In genomic region chr6:163147988-163148387, GRCh38 we compare ENCODE assay signal across 21 cellular contexts.
DNase-seq lines count a peak whose midpoint lies in the region; ATAC-seq and TF ChIP-seq lines count a peak whose summit lies in the region.
"Had no signal": no experiment of that assay in that cellular context is flagged by ENCODE, and none has a peak within 500 bp of the region (broad histone marks: within the 10 kb centered on the region; RNA-seq: fewer than 3 reads in every experiment).

No MANE protein-coding gene starts in this region.

- DNase-seq in NCI-H69 (lab: John Stamatoyannopoulos, UW) (peak; percentile 10), chondrocyte (ENCODE audit: low spot score) (no peak), neural progenitor cell (ENCODE audit: low spot score) (no peak), NCI-H187 treated with DMSO at 0.1 percent for 48 hours (lab: John Stamatoyannopoulos, UW) (no peak), G401 (ENCODE audit: low spot score) (no peak), Right ventricle myocardium superior (no peak)
- DNase-seq: activated CD8-positive, alpha-beta memory T cell treated with anti-CD3 and anti-CD28 coated beads, Interleukin-2, amount 50 U/mL, for 4 hours; activated naive CD4-positive, alpha-beta T cell treated with anti-CD3 and anti-CD28 coated beads for 36 hours; DMS53; HFFc6; KG1; NCI-H1694; NCI-H510A treated with DMSO at 0.1 percent for 48 hours; ovary; spleen; stimulated activated naive CD8-positive, alpha-beta T cell treated with anti-CD3 and anti-CD28 coated beads, Interleukin-15, Interleukin-2, amounts not matched to agents 100 U/mL and 50 U/mL, for 24 hours had no signal

- H3K9me3 Mint-ChIP-seq in chondrocyte (ENCODE audit: low read depth) (no peaks in the 10 kb centered on the region), neural progenitor cell (peaks cover 6% of the 10 kb centered on the region)
- H3K9me3 Mint-ChIP-seq: activated naive CD4-positive, alpha-beta T cell treated with anti-CD3 and anti-CD28 coated beads for 36 hours; mesothelial cell of epicardium; T-helper 1 cell treated with Interleukin-12 subunit alpha and Interleukin-12 subunit beta and Interleukin-4 antibody, amounts not matched to agents 30 μg/mL and 1 μg/mL, for 36 hours had no signal

- H3K36me3 ChIP-seq in neural progenitor cell, result no peaks in the 10 kb centered on the region
- H3K36me3 ChIP-seq: BLaER1, ovary, spleen had no signal

- no peak overlapping the region for H3K4me2 ChIP-seq in neural progenitor cell
- H3K4me2 ChIP-seq: BLaER1 had no signal

- no peaks in the 10 kb centered on the region for H3K27me3 Mint-ChIP-seq in chondrocyte (ENCODE audit: low read depth)
- H3K27me3 Mint-ChIP-seq in neural progenitor cell (ENCODE audit: insufficient read depth, low read depth), result no peaks in the 10 kb centered on the region

- H3K27ac Mint-ChIP-seq in chondrocyte (ENCODE audit: unreplicated experiment) (no peak overlapping the region), neural progenitor cell (no peak overlapping the region)
- H3K27ac Mint-ChIP-seq: activated naive CD4-positive, alpha-beta T cell treated with anti-CD3 and anti-CD28 coated beads for 36 hours; HFFc6; mesothelial cell of epicardium; T-helper 1 cell treated with Interleukin-12 subunit alpha and Interleukin-12 subunit beta and Interleukin-4 antibody, amounts not matched to agents 30 μg/mL and 1 μg/mL, for 36 hours had no signal

- H2AFZ ChIP-seq in neural progenitor cell (replicated peaks), result no peak overlapping the region

- H3F3A ChIP-seq in neural progenitor cell (ENCODE audit: low read depth), result no peaks in the 10 kb centered on the region

- intact Hi-C loops in Right ventricle myocardium superior (cut with DNase I), result no loop called here

- H3K4me3 ChIP-seq in neural progenitor cell, result no peak overlapping the region
- H3K4me3 ChIP-seq: BLaER1, ovary, spleen had no signal

- no peaks in the 10 kb centered on the region for H3K27me3 ChIP-seq in neural progenitor cell
- H3K27me3 ChIP-seq: BLaER1, ovary had no signal

- H3K4me1 Mint-ChIP-seq in chondrocyte (ENCODE audit: low read depth), result peaks cover 16% of the 10 kb centered on the region
- H3K4me1 Mint-ChIP-seq in neural progenitor cell, result peaks cover 10% of the 10 kb centered on the region
- H3K4me1 Mint-ChIP-seq: mesothelial cell of epicardium had no signal

- peaks cover 21% of the 10 kb centered on the region for H3K4me1 ChIP-seq in neural progenitor cell
- H3K4me1 ChIP-seq: BLaER1, spleen had no signal

- no peaks in the 10 kb centered on the region for H4K20me1 ChIP-seq in neural progenitor cell (ENCODE audit: low read depth)
- H4K20me1 ChIP-seq: BLaER1 had no signal

- H3K79me2 ChIP-seq in neural progenitor cell (ENCODE audit: low read depth), result no peaks in the 10 kb centered on the region

- TF ChIP-seq CTCF in chondrocyte (IDR thresholded peaks at IDR 0.05) (peak; percentile 68), neural progenitor cell (IDR thresholded peaks at IDR 0.05) (peak; percentile 35)

- no peak overlapping the region for H3K4me3 Mint-ChIP-seq in chondrocyte (ENCODE audit: unreplicated experiment)
- no peak overlapping the region for H3K4me3 Mint-ChIP-seq in neural progenitor cell
- H3K4me3 Mint-ChIP-seq: activated naive CD4-positive, alpha-beta T cell treated with anti-CD3 and anti-CD28 coated beads for 36 hours; HFFc6; mesothelial cell of epicardium; T-helper 1 cell treated with Interleukin-12 subunit alpha and Interleukin-12 subunit beta and Interleukin-4 antibody, amounts not matched to agents 30 μg/mL and 1 μg/mL, for 36 hours had no signal

- in situ Hi-C loops in G401 (cut with HindIII; ENCODE audit: low sequenced_read_pairs), result no loop called here

- H3K36me3 Mint-ChIP-seq in chondrocyte (ENCODE audit: low read depth) (no peaks in the 10 kb centered on the region), neural progenitor cell (no peaks in the 10 kb centered on the region)
- H3K36me3 Mint-ChIP-seq: mesothelial cell of epicardium had no signal

- no peaks in the 10 kb centered on the region for H3K9me3 ChIP-seq in neural progenitor cell (ENCODE audit: low read depth)
- H3K9me3 ChIP-seq: BLaER1, ovary had no signal

- no peak overlapping the region for H3K9ac ChIP-seq in neural progenitor cell
- H3K9ac ChIP-seq: BLaER1 had no signal

- H3K27ac ChIP-seq in neural progenitor cell, result no peak overlapping the region
- H3K27ac ChIP-seq: BLaER1, ovary, spleen had no signal

- ATAC-seq in GM18868 (IDR thresholded peaks at IDR 0.05; ENCODE audit: unreplicated experiment) (peak; percentile 59), GM19035 (IDR thresholded peaks at IDR 0.05; ENCODE audit: unreplicated experiment) (no peak), Right ventricle myocardium superior (ENCODE audit: poor library complexity) (no peak)
- ATAC-seq: stimulated activated naive CD8-positive, alpha-beta T cell treated with anti-CD3 and anti-CD28 coated beads, Interleukin-15, Interleukin-2, amounts not matched to agents 100 U/mL and 50 U/mL, for 24 hours had no signal
